Comparison of ENCODE assay signal across 24 cellular contexts in genomic region chr4:186775867-186776266, GRCh38.
"Had no signal": no experiment of that assay in that cellular context is flagged by ENCODE, and none has a peak within 500 bp of the region (broad histone marks: within the 10 kb centered on the region; RNA-seq: fewer than 3 reads in every experiment).

No MANE protein-coding gene starts in this region.

- H3K4me1 ChIP-seq: body of pancreas, parathyroid adenoma, psoas muscle, right atrium auricular region, suprapubic skin, tibial artery, upper lobe of right lung had no signal

- DNase-seq: activated CD4-positive, alpha-beta T cell treated with anti-CD3 and anti-CD28 coated beads for 36 hours; activated CD4-positive, CD25-positive, alpha-beta regulatory T cell; activated naive CD4-positive, alpha-beta T cell; activated T-cell treated with anti-CD3 and anti-CD28 coated beads for 4 hours; activated T-cell treated with anti-CD3 and anti-CD28 coated beads, Interleukin-2, amount 50 U/mL, for 72 hours; aorta; body of pancreas; cortex of kidney; esophagus squamous epithelium; left cardiac atrium; left ventricle myocardium superior; naive B cell; nephron progenitor cell; psoas muscle; stimulated activated naive CD4-positive, alpha-beta T cell; T-helper 1 cell; tibial artery; upper lobe of right lung had no signal

- H3K36me3 ChIP-seq: esophagus squamous epithelium, right atrium auricular region, suprapubic skin, tibial artery, upper lobe of right lung had no signal

- ATAC-seq: activated CD4-positive, alpha-beta T cell treated with anti-CD3 and anti-CD28 coated beads for 36 hours; activated T-cell treated with anti-CD3 and anti-CD28 coated beads, Interleukin-2, amount 50 U/mL, for 72 hours; body of pancreas; left cardiac atrium; left ventricle myocardium superior; psoas muscle; upper lobe of right lung had no signal

- H3K27me3 ChIP-seq: body of pancreas, esophagus squamous epithelium, right atrium auricular region, suprapubic skin, tibial artery, upper lobe of right lung had no signal

- H3K9me3 ChIP-seq: body of pancreas, esophagus squamous epithelium, psoas muscle, right atrium auricular region, suprapubic skin, tibial artery, upper lobe of right lung had no signal

- H3K4me3 ChIP-seq: body of pancreas, esophagus squamous epithelium, psoas muscle, right atrium auricular region, suprapubic skin, tibial artery, upper lobe of right lung had no signal

- H3K27ac ChIP-seq: body of pancreas, esophagus squamous epithelium, parathyroid adenoma, psoas muscle, right atrium auricular region, suprapubic skin, tibial artery, upper lobe of right lung had no signal

- FAIRE-seq: endothelial cell of umbilical vein, frontal cortex, islet of Langerhans had no signal
